Comparison of ENCODE assay signal across 17 cellular contexts in genomic region chr2:191970867-191971266, GRCh38.
"Had no signal": no experiment of that assay in that cellular context is flagged by ENCODE, and none has a peak within 500 bp of the region (broad histone marks: within the 10 kb centered on the region; RNA-seq: fewer than 3 reads in every experiment).

No MANE protein-coding gene starts in this region.

- DNase-seq: IMR-90, Kasumi-1, MM.1S, NCI-H1092 treated with DMSO at 0.1 percent for 48 hours, NCI-H146, NCI-H1694 treated with DMSO at 0.1 percent for 48 hours, NCI-H1930, NCI-H2081, NCI-H226, NCI-H446, NCI-H510A, NCI-H524 treated with DMSO at 0.1 percent for 48 hours, NCI-H69, NCI-H774, PC-3, SHP77, SK-N-SH had no signal
